ENCODE assay signal across 12 cellular contexts in the genomic region with DNA sequence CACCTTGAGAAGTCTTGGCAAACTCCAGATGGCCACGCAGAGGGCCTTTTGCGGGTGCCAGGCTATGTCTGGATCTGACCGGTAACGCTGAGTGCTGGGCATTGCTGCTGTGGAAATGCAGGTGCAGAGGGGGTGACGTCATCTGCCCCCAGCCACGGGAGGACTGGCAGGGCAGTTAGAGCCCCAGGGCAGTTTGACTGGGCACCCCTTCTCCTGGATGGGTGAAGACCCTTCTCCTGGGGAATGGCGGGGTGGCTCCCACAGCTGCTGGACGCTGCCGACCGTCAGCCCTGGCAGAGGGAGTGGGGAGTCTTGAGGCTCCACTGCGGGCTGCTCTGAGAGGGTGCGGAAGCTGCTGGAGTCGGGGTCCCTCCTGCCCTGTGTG. TPM values are rescaled to one million over a fixed set of nuclear protein-coding genes. Genes with fewer than 3 reads are reported as not detected.
DNase-seq lines count a peak whose midpoint lies in the region; ATAC-seq, FAIRE-seq and TF ChIP-seq lines count a peak whose summit lies in the region.
"Had no signal": no experiment of that assay in that cellular context is flagged by ENCODE, and none has a peak within 500 bp of the region (broad histone marks: within the 10 kb centered on the region; RNA-seq: fewer than 3 reads in every experiment).

No MANE protein-coding gene starts in this region.

- CTCF ChIA-PET in CD8-positive, alpha-beta memory T cell (lab: Charles Lee): no interaction called here
- CTCF ChIA-PET in RWPE1 (lab: Yijun Ruan, JAX): no interaction called here

- POLR2A ChIA-PET in CD8-positive, alpha-beta memory T cell (lab: Charles Lee): interaction anchor here (0.6 kb wide), 1 partner anchor 41 kb away, joined by 3 read pairs; no protein-coding TSS in a partner anchor
- POLR2A ChIA-PET in RWPE1 (lab: Yijun Ruan, JAX; ENCODE audit: low non-redundant PET): no interaction called here

- H3K27me3 Mint-ChIP-seq in CD8-positive, alpha-beta memory T cell: peaks cover 6 to 19% of the 10 kb centered on the region in 2 donors

- no peak overlapping the region for H3K27ac ChIP-seq in CD8-positive, alpha-beta memory T cell (ENCODE audit: low read depth, low read length)
- H3K27ac ChIP-seq in RWPE1 (peak overlapping the region; percentile 93), gastroesophageal sphincter (peak overlapping the region; percentile 70 to 97 (median 90)), pancreas (peak overlapping the region in 3 of 4 donors; percentile 62 to 77 (median 71))

- TF ChIP-seq CTCF in RWPE1 (conservative IDR thresholded peaks at IDR 0.05; ENCODE audit: low read depth) (no peak), gastroesophageal sphincter (IDR thresholded peaks at IDR 0.05) (no peak), pancreas (IDR thresholded peaks at IDR 0.05) (no peak), lower leg skin (IDR thresholded peaks at IDR 0.05) (no peak)

- no peak for TF ChIP-seq EP300 in gastroesophageal sphincter (IDR thresholded peaks at IDR 0.05)

- ATAC-seq in gastroesophageal sphincter (no peak), pancreas (no peak)
- ATAC-seq: stimulated activated naive CD8-positive, alpha-beta T cell treated with anti-CD3 and anti-CD28 coated beads, Interleukin-15, Interleukin-2, amounts not matched to agents 100 U/mL and 50 U/mL, for 24 hours had no signal

- no peaks in the 10 kb centered on the region for H3K9me3 Mint-ChIP-seq in CD8-positive, alpha-beta memory T cell
- H3K9me3 Mint-ChIP-seq: CD4-positive, alpha-beta T cell had no signal

- no peaks in the 10 kb centered on the region for H3K9me3 ChIP-seq in CD8-positive, alpha-beta memory T cell (ENCODE audit: low read length)
- no peaks in the 10 kb centered on the region for H3K9me3 ChIP-seq in gastroesophageal sphincter
- H3K9me3 ChIP-seq in pancreas: no peaks in the 10 kb centered on the region

- no peak for DNase-seq in CD8-positive, alpha-beta memory T cell
- DNase-seq in RWPE1 (ENCODE audit: low spot score): no peak
- peak in 2 of 6 donors; percentile 37 to 71 for DNase-seq in pancreas
- no peak for DNase-seq in lower leg skin (ENCODE audit: low spot score in 2 of 2)
- no peak for DNase-seq in SIG-M5 treated with dmso at 0.1 percent for 504 hours (lab: John Stamatoyannopoulos, UW; ENCODE audit: unreplicated experiment)
- DNase-seq in NCI-H345 treated with DMSO at 0.1 percent for 48 hours (lab: John Stamatoyannopoulos, UW; ENCODE audit: unreplicated experiment): no peak
- no peak for DNase-seq in hypothalamus (lab: John Stamatoyannopoulos, UW)
- DNase-seq: activated CD8-positive, alpha-beta memory T cell treated with anti-CD3 and anti-CD28 coated beads, Interleukin-2, amount 50 U/mL, for 4 hours; CD4-positive, alpha-beta T cell; stimulated activated naive CD8-positive, alpha-beta T cell treated with anti-CD3 and anti-CD28 coated beads, Interleukin-15, Interleukin-2, amounts not matched to agents 100 U/mL and 50 U/mL, for 24 hours; SW 1271 had no signal

- H3K4me1 ChIP-seq in CD8-positive, alpha-beta memory T cell (ENCODE audit: insufficient read depth, low read length): no peaks in the 10 kb centered on the region
- H3K4me1 ChIP-seq in gastroesophageal sphincter: peaks cover 0 to 71% (median 29%) of the 10 kb centered on the region in 3 donors
- H3K4me1 ChIP-seq in pancreas: peaks cover 20 to 45% (median 28%) of the 10 kb centered on the region in 3 donors

- no peak overlapping the region for H3K4me3 ChIP-seq in CD8-positive, alpha-beta memory T cell (ENCODE audit: low read length)
- H3K4me3 ChIP-seq in gastroesophageal sphincter (no peak overlapping the region), pancreas (no peak overlapping the region), lower leg skin (ENCODE audit: low read depth, poor library complexity, severe bottlenecking) (no peak overlapping the region)

- no peaks in the 10 kb centered on the region for H3K27me3 ChIP-seq in CD8-positive, alpha-beta memory T cell (ENCODE audit: insufficient read depth, low read length, poor library complexity, severe bottlenecking)
- H3K27me3 ChIP-seq in gastroesophageal sphincter (no peaks in the 10 kb centered on the region), pancreas (no peaks in the 10 kb centered on the region)

- no peaks in the 10 kb centered on the region for H3K36me3 Mint-ChIP-seq in CD8-positive, alpha-beta memory T cell

- no peak for FAIRE-seq in pancreas (lab: Jason Lieb, UNC)

- H3K4me3 Mint-ChIP-seq in CD8-positive, alpha-beta memory T cell: peak overlapping the region in 5 of 7 donors; percentile 3 to 62 (median 31)
- H3K4me3 Mint-ChIP-seq: CD4-positive, alpha-beta T cell had no signal

- no peaks in the 10 kb centered on the region for H3K36me3 ChIP-seq in CD8-positive, alpha-beta memory T cell (ENCODE audit: insufficient read depth, low read length)
- H3K36me3 ChIP-seq in gastroesophageal sphincter (no peaks in the 10 kb centered on the region), pancreas (no peaks in the 10 kb centered on the region)

- H3K4me1 Mint-ChIP-seq in CD8-positive, alpha-beta memory T cell: peaks cover 3 to 9% (median 5%) of the 10 kb centered on the region in 3 donors

- intact Hi-C loops in pancreas (cut with DNase I) (no loop called here), lower leg skin (cut with DNase I; ENCODE audit: low total_unique reads) (no loop called here)

- H3K27ac Mint-ChIP-seq in CD8-positive, alpha-beta memory T cell: no peak overlapping the region
- H3K27ac Mint-ChIP-seq: CD4-positive, alpha-beta T cell had no signal

- no CpG with 5 or more reads among the region's 13 CpGs for WGBS in gastroesophageal sphincter (ENCODE audit: low coverage in 1 of 2), 2 donors
- WGBS in pancreas, 2 donors: 87 to 88% methylated on average over 13 of the region's 13 CpGs
- 82% methylated on average over 13 of the region's 13 CpGs for WGBS in lower leg skin, 2 donors

- TF ChIP-seq POLR2A in gastroesophageal sphincter (IDR thresholded peaks at IDR 0.05) (no peak), lower leg skin (IDR thresholded peaks at IDR 0.05) (no peak)

RNA-seq across cellular contexts. Expression of a gene that starts 12.6 kb away (rescaled TPM):
- not detected for total RNA-seq in CD8-positive, alpha-beta memory T cell
- not detected for polyA plus RNA-seq in CD8-positive, alpha-beta memory T cell
- total RNA-seq in gastroesophageal sphincter: 1 to 10 TPM in 1 of 4 donors, under 1 TPM in 1, not detected in 2; 0.50 to 1.1 TPM
- total RNA-seq in pancreas: 1 to 10 TPM; 1.2 to 3.0 (median 1.6) TPM
- polyA plus RNA-seq in pancreas: 1 to 10 TPM; 2.9 to 8.3 TPM
- 10 to 100 TPM in 1 of 4 donors, 1 to 10 TPM in 3; 1.2 to 13.0 (median 3.9) TPM for total RNA-seq in lower leg skin
- total RNA-seq: CD4-positive, alpha-beta T cell had no signal
